26 cellular contexts compared by ENCODE assay signal in genomic region chr18:1665064-1665463, GRCh38.
DNase-seq lines count a peak whose midpoint lies in the region; ATAC-seq, FAIRE-seq and TF ChIP-seq lines count a peak whose summit lies in the region.
"Had no signal": no experiment of that assay in that cellular context is flagged by ENCODE, and none has a peak within 500 bp of the region (broad histone marks: within the 10 kb centered on the region; RNA-seq: fewer than 3 reads in every experiment).

No MANE protein-coding gene starts in this region.

- no peak overlapping the region for H3K4me3 ChIP-seq in heart left ventricle
- H3K4me3 ChIP-seq in bronchial epithelial cell (ENCODE audit: low read depth, low read length) = no peak overlapping the region
- H3K4me3 ChIP-seq: A549; BLaER1 treated with 17β-estradiol and CSF1 and Interleukin-3, amounts not matched to agents 10 nM and 100 nM; GM23248 had no signal

- no peaks in the 10 kb centered on the region for H3K36me3 Mint-ChIP-seq in nephron progenitor cell (ENCODE audit: low read depth)

- intact Hi-C loops in heart left ventricle (cut with DNase I) = loop anchor here in 3 of 10 donors (5.0 to 10.0 kb wide), 2 partner anchors 70 to 112 kb away; no protein-coding TSS in a partner anchor
- intact Hi-C loops in Right ventricle myocardium inferior (cut with DNase I) = no loop called here

- H3K9me3 Mint-ChIP-seq in nephron progenitor cell = no peaks in the 10 kb centered on the region
- H3K9me3 Mint-ChIP-seq: CD4-positive, alpha-beta T cell had no signal

- no peak for TF ChIP-seq POLR2A in heart left ventricle (IDR thresholded peaks at IDR 0.05)

- peaks cover 0 to 4% (median 0%) of the 10 kb centered on the region in 12 donors for H3K4me1 ChIP-seq in heart left ventricle
- H3K4me1 ChIP-seq: A549; BLaER1 treated with 17β-estradiol and CSF1 and Interleukin-3, amounts not matched to agents 10 nM and 100 nM had no signal

- no peak for DNase-seq in heart left ventricle
- DNase-seq in Right ventricle myocardium inferior (ENCODE audit: missing footprints) = no peak
- peak; percentile 43 for DNase-seq in NCI-H146 treated with DMSO at 0.1 percent for 48 hours (lab: John Stamatoyannopoulos, UW; ENCODE audit: unreplicated experiment)
- peak; percentile 26 for DNase-seq in bronchial epithelial cell (ENCODE audit: low read depth)
- no peak for DNase-seq in nephron progenitor cell
- DNase-seq in activated CD4-positive, alpha-beta T cell treated with anti-CD3 and anti-CD28 coated beads for 1 hour = no peak
- DNase-seq: AML-193; CD4-positive, alpha-beta T cell; DMS53; GM23248; H7; IMR-90; KG1; NCI-H1092; NCI-H1417 treated with DMSO at 0.1 percent for 48 hours; NCI-H187 treated with DMSO at 0.1 percent for 48 hours; NCI-H2171 treated with DMSO at 0.1 percent for 48 hours; NCI-H524; SK-N-SH; SW 1271 had no signal

- H3K27me3 Mint-ChIP-seq in nephron progenitor cell (ENCODE audit: low read depth, poor library complexity) = peaks cover 4% of the 10 kb centered on the region

- no peaks in the 10 kb centered on the region for H3K27me3 ChIP-seq in heart left ventricle
- no peaks in the 10 kb centered on the region for H3K27me3 ChIP-seq in bronchial epithelial cell (ENCODE audit: control insufficient read depth, insufficient read depth, low read length)
- H3K27me3 ChIP-seq: BLaER1 treated with 17β-estradiol and CSF1 and Interleukin-3, amounts not matched to agents 10 nM and 100 nM had no signal

- H3K36me3 ChIP-seq in heart left ventricle (no peaks in the 10 kb centered on the region), bronchial epithelial cell (ENCODE audit: control insufficient read depth, insufficient read depth, low read length) (no peaks in the 10 kb centered on the region)
- H3K36me3 ChIP-seq: BLaER1 treated with 17β-estradiol and CSF1 and Interleukin-3, amounts not matched to agents 10 nM and 100 nM had no signal

- peaks cover 30% of the 10 kb centered on the region for H3K4me1 Mint-ChIP-seq in nephron progenitor cell

- WGBS in heart left ventricle, 4 donors = 35 to 62% (median 44%) methylated on average over 2 of the region's 2 CpGs

- peak overlapping the region; percentile 21 for H3K27ac Mint-ChIP-seq in nephron progenitor cell
- H3K27ac Mint-ChIP-seq: CD4-positive, alpha-beta T cell had no signal

- no peak overlapping the region for H3K4me3 Mint-ChIP-seq in nephron progenitor cell
- H3K4me3 Mint-ChIP-seq: CD4-positive, alpha-beta T cell had no signal

- H3K9me3 ChIP-seq in heart left ventricle = no peaks in the 10 kb centered on the region
- H3K9me3 ChIP-seq: A549; BLaER1 treated with 17β-estradiol and CSF1 and Interleukin-3, amounts not matched to agents 10 nM and 100 nM; SK-N-SH had no signal

- peak overlapping the region in 6 of 12 donors; percentile 8 to 47 (median 26) for H3K27ac ChIP-seq in heart left ventricle
- H3K27ac ChIP-seq: A549; BLaER1 treated with 17β-estradiol and CSF1 and Interleukin-3, amounts not matched to agents 10 nM and 100 nM; GM23248 had no signal

- peak in 3 of 4 donors; percentile 49 to 52 (median 50) for ATAC-seq in heart left ventricle
- no peak for ATAC-seq in Right ventricle myocardium inferior
- no peak for ATAC-seq in GM18873 (IDR thresholded peaks at IDR 0.05; ENCODE audit: low FRiP score, unreplicated experiment)
- no peak for ATAC-seq in HG03378 (IDR thresholded peaks at IDR 0.05; ENCODE audit: unreplicated experiment)
- ATAC-seq: A549, Panc1 had no signal

- no peak for TF ChIP-seq CTCF in heart left ventricle (IDR thresholded peaks at IDR 0.05)
- TF ChIP-seq CTCF in bronchial epithelial cell (IDR thresholded peaks at IDR 0.05; ENCODE audit: insufficient read depth, low read length, severe bottlenecking) = no peak
- TF ChIP-seq CTCF in nephron progenitor cell (IDR thresholded peaks at IDR 0.05) = no peak

- no peak for FAIRE-seq in bronchial epithelial cell (lab: Jason Lieb, UNC)
- FAIRE-seq: A549, GM18507 had no signal

Comparison
In these comparisons a context has a peak if more than half of its experiments do, and no peak if none do; other contexts are left out.
1. ATAC-seq: peak in heart left ventricle (3 of 4); none in Right ventricle myocardium inferior (single experiment), GM18873 (single experiment) and HG03378 (single experiment).
2. DNase-seq: peak in NCI-H146 treated with DMSO at 0.1 percent for 48 hours (single experiment) and bronchial epithelial cell (single experiment); none in heart left ventricle (0 of 5), Right ventricle myocardium inferior (single experiment), nephron progenitor cell (single experiment) and activated CD4-positive, alpha-beta T cell treated with anti-CD3 and anti-CD28 coated beads for 1 hour (single experiment).